18 cellular contexts compared by ENCODE assay signal in genomic region chr1:223833948-223834347, GRCh38.
"Had no signal": no experiment of that assay in that cellular context is flagged by ENCODE, and none has a peak within 500 bp of the region (broad histone marks: within the 10 kb centered on the region; RNA-seq: fewer than 3 reads in every experiment).

No MANE protein-coding gene starts in this region.

- H3K27me3 Mint-ChIP-seq: activated CD8-positive, alpha-beta memory T cell treated with anti-CD3 and anti-CD28 coated beads, Interleukin-2, amount 10 ng/mL, durations not matched to agents 7 days and 5 days; activated naive CD8-positive, alpha-beta T cell; activated T-cell treated with anti-CD3 and anti-CD28 coated beads, Interleukin-2, amount 50 U/mL, for 24 hours; stimulated activated naive CD8-positive, alpha-beta T cell treated with anti-CD3 and anti-CD28 coated beads, Interleukin-15, amount 100 ng/mL, for 72 hours had no signal

- H3K4me3 Mint-ChIP-seq: activated CD8-positive, alpha-beta memory T cell treated with anti-CD3 and anti-CD28 coated beads, Interleukin-2, amount 10 ng/mL, durations not matched to agents 7 days and 5 days; activated naive CD8-positive, alpha-beta T cell; activated T-cell treated with anti-CD3 and anti-CD28 coated beads, Interleukin-2, amount 50 U/mL, for 24 hours; nephron; stimulated activated naive CD8-positive, alpha-beta T cell treated with anti-CD3 and anti-CD28 coated beads, Interleukin-15, amount 100 ng/mL, for 72 hours had no signal

- ATAC-seq: activated CD8-positive, alpha-beta memory T cell treated with anti-CD3 and anti-CD28 coated beads, Interleukin-2, amount 10 ng/mL, durations not matched to agents 7 days and 5 days; foreskin keratinocyte; heart left ventricle; left lung; stimulated activated naive CD8-positive, alpha-beta T cell treated with anti-CD3 and anti-CD28 coated beads, Interleukin-15, amount 100 ng/mL, for 72 hours had no signal

- H3K4me3 ChIP-seq: breast epithelium, heart left ventricle, left lung, transverse colon had no signal

- H3K27me3 ChIP-seq: breast epithelium, esophagus squamous epithelium, foreskin keratinocyte, heart left ventricle, left lung, transverse colon had no signal

- DNase-seq: activated CD4-positive, alpha-beta T cell treated with anti-CD3 and anti-CD28 coated beads, Interleukin-2, amount 50 U/mL, for 48 hours; activated CD4-positive, CD25-positive, alpha-beta regulatory T cell treated with anti-CD3 and anti-CD28 coated beads, Interleukin-2, amount 50 U/mL, for 72 hours; activated CD8-positive, alpha-beta memory T cell treated with anti-CD3 and anti-CD28 coated beads, Interleukin-2, amount 10 ng/mL, durations not matched to agents 7 days and 5 days; activated effector memory CD4-positive, alpha-beta T cell treated with Interleukin-2 at 50 U/mL for 16 hours; activated T-cell treated with anti-CD3 and anti-CD28 coated beads, Interleukin-2, amount 50 U/mL, for 24 hours; amygdala; esophagus squamous epithelium; foreskin keratinocyte; heart left ventricle; islet precursor cell; left lung; stimulated activated CD4-positive, alpha-beta T cell treated with anti-CD3 and anti-CD28 coated beads, Interleukin-4, amount 100 ng/mL, for 4 hours; stimulated activated naive CD8-positive, alpha-beta T cell treated with anti-CD3 and anti-CD28 coated beads, Interleukin-15, amount 100 ng/mL, for 72 hours; SW 1271; transverse colon had no signal

- H3K36me3 ChIP-seq: breast epithelium, esophagus squamous epithelium, heart left ventricle, left lung, transverse colon had no signal

- H3K9me3 Mint-ChIP-seq: activated T-cell treated with anti-CD3 and anti-CD28 coated beads, Interleukin-2, amount 50 U/mL, for 24 hours; nephron; stimulated activated naive CD8-positive, alpha-beta T cell treated with anti-CD3 and anti-CD28 coated beads, Interleukin-15, amount 100 ng/mL, for 72 hours had no signal

- H3K36me3 Mint-ChIP-seq: activated CD8-positive, alpha-beta memory T cell treated with anti-CD3 and anti-CD28 coated beads, Interleukin-2, amount 10 ng/mL, durations not matched to agents 7 days and 5 days had no signal

- H3K27ac Mint-ChIP-seq: activated CD8-positive, alpha-beta memory T cell treated with anti-CD3 and anti-CD28 coated beads, Interleukin-2, amount 10 ng/mL, durations not matched to agents 7 days and 5 days; activated naive CD8-positive, alpha-beta T cell; activated T-cell treated with anti-CD3 and anti-CD28 coated beads, Interleukin-2, amount 50 U/mL, for 24 hours; nephron; stimulated activated naive CD8-positive, alpha-beta T cell treated with anti-CD3 and anti-CD28 coated beads, Interleukin-15, amount 100 ng/mL, for 72 hours had no signal

- H3K9me3 ChIP-seq: breast epithelium, esophagus squamous epithelium, heart left ventricle, left lung, transverse colon had no signal
